8 cellular contexts compared by ENCODE assay signal in genomic region chr11:2700415-2701211, GRCh38. TPM values are rescaled to one million over a fixed set of nuclear protein-coding genes. Genes with fewer than 3 reads are reported as not detected.
DNase-seq lines count a peak whose midpoint lies in the region; ATAC-seq and TF ChIP-seq lines count a peak whose summit lies in the region.

No MANE protein-coding gene starts in this region.

- H3K36me3 Mint-ChIP-seq in CD4-positive, CD25-positive, alpha-beta regulatory T cell = peaks cover 4% of the 10 kb centered on the region
- H3K36me3 Mint-ChIP-seq in activated CD8-positive, alpha-beta T cell treated with anti-CD3 and anti-CD28 coated beads, Interleukin-2, amount 10 ng/mL, durations not matched to agents 7 days and 5 days (ENCODE audit: low read depth) = peaks cover 2% of the 10 kb centered on the region
- H3K36me3 Mint-ChIP-seq in natural killer cell = no peaks in the 10 kb centered on the region

- no peaks in the 10 kb centered on the region for H3K36me3 ChIP-seq in CD4-positive, CD25-positive, alpha-beta regulatory T cell (ENCODE audit: control insufficient read depth, insufficient read depth, low read length)
- H3K36me3 ChIP-seq in KOPT-K1 (ENCODE audit: insufficient read depth, low read length) = no peaks in the 10 kb centered on the region
- H3K36me3 ChIP-seq in urinary bladder (ENCODE audit: insufficient read depth) = no peaks in the 10 kb centered on the region

- no peak for ATAC-seq in CD4-positive, CD25-positive, alpha-beta regulatory T cell (ENCODE audit: low read depth in 2 of 2)
- ATAC-seq in GM19324 (IDR thresholded peaks at IDR 0.05; ENCODE audit: low FRiP score, unreplicated experiment) (peak; percentile 27), natural killer cell (no peak), HG03139 (IDR thresholded peaks at IDR 0.05; ENCODE audit: unreplicated experiment) (no peak)
- ATAC-seq in activated CD8-positive, alpha-beta T cell treated with anti-CD3 and anti-CD28 coated beads, Interleukin-2, amount 10 ng/mL, durations not matched to agents 7 days and 5 days = peak; percentile 4

- POLR2A ChIA-PET in activated CD8-positive, alpha-beta T cell treated with anti-CD3 and anti-CD28 coated beads, Interleukin-2, amount 10 ng/mL, durations not matched to agents 7 days and 5 days (lab: Charles Lee) = interaction anchor here (0.6 to 1.0 kb wide), 3 partner anchors 14 to 1112 kb away, joined by 3 read pairs; no protein-coding TSS in a partner anchor

- peak overlapping the region in 2 of 3 donors; percentile 23 to 26 for H3K27ac Mint-ChIP-seq in CD4-positive, CD25-positive, alpha-beta regulatory T cell
- H3K27ac Mint-ChIP-seq in activated CD8-positive, alpha-beta T cell treated with anti-CD3 and anti-CD28 coated beads, Interleukin-2, amount 10 ng/mL, durations not matched to agents 7 days and 5 days = peak overlapping the region; percentile 61
- peak overlapping the region in 1 of 2 donors; percentile 84 for H3K27ac Mint-ChIP-seq in natural killer cell

- CTCF ChIA-PET in activated CD8-positive, alpha-beta T cell treated with anti-CD3 and anti-CD28 coated beads, Interleukin-2, amount 10 ng/mL, durations not matched to agents 7 days and 5 days (lab: Charles Lee) = interaction anchor here (1.1 kb wide), 1 partner anchor 187 kb away, joined by 3 read pairs; no protein-coding TSS in a partner anchor

- peaks cover 4% of the 10 kb centered on the region for H3K27me3 Mint-ChIP-seq in CD4-positive, CD25-positive, alpha-beta regulatory T cell
- H3K27me3 Mint-ChIP-seq in activated CD8-positive, alpha-beta T cell treated with anti-CD3 and anti-CD28 coated beads, Interleukin-2, amount 10 ng/mL, durations not matched to agents 7 days and 5 days (ENCODE audit: low read depth) = no peaks in the 10 kb centered on the region
- H3K27me3 Mint-ChIP-seq in natural killer cell (ENCODE audit: low read depth in 2 of 2) = peaks cover 0 to 13% of the 10 kb centered on the region in 2 donors

- peak overlapping the region; percentile 29 for H3K27ac ChIP-seq in CD4-positive, CD25-positive, alpha-beta regulatory T cell (ENCODE audit: insufficient read depth, low read length, poor library complexity, severe bottlenecking)
- H3K27ac ChIP-seq in KOPT-K1 (ENCODE audit: low read depth, low read length, poor library complexity, severe bottlenecking) (peak overlapping the region; percentile 57), urinary bladder (ENCODE audit: low read depth) (peak overlapping the region; percentile 63)

- peaks cover 11% of the 10 kb centered on the region for H3K4me1 ChIP-seq in CD4-positive, CD25-positive, alpha-beta regulatory T cell (ENCODE audit: control insufficient read depth, insufficient read depth, low read length, poor library complexity, severe bottlenecking)
- H3K4me1 ChIP-seq in urinary bladder (ENCODE audit: insufficient read depth) = no peaks in the 10 kb centered on the region

- WGBS in urinary bladder = 57% methylated on average over 52 of the region's 52 CpGs

- intact Hi-C loops in natural killer cell (cut with micrococcal nuclease) = no loop called here

- no peaks in the 10 kb centered on the region for H3K27me3 ChIP-seq in CD4-positive, CD25-positive, alpha-beta regulatory T cell (ENCODE audit: control insufficient read depth, insufficient read depth, low read length)

- peaks cover 0 to 14% (median 6%) of the 10 kb centered on the region in 4 donors for H3K4me1 Mint-ChIP-seq in CD4-positive, CD25-positive, alpha-beta regulatory T cell
- peaks cover 13% of the 10 kb centered on the region for H3K4me1 Mint-ChIP-seq in activated CD8-positive, alpha-beta T cell treated with anti-CD3 and anti-CD28 coated beads, Interleukin-2, amount 10 ng/mL, durations not matched to agents 7 days and 5 days (ENCODE audit: low read depth)
- peaks cover 0 to 11% of the 10 kb centered on the region in 2 donors for H3K4me1 Mint-ChIP-seq in natural killer cell

- H3K4me3 ChIP-seq in CD4-positive, CD25-positive, alpha-beta regulatory T cell (ENCODE audit: low read depth, low read length) = no peak overlapping the region
- H3K4me3 ChIP-seq in fibroblast of pulmonary artery (replicated peaks; ENCODE audit: low read depth, low read length) (peak overlapping the region; percentile 88), urinary bladder (ENCODE audit: low read depth, low read length) (peak overlapping the region; percentile 48)

- DNase-seq in CD4-positive, CD25-positive, alpha-beta regulatory T cell = peak in 2 of 3 donors; percentile 12 to 31
- peak; percentile 56 for DNase-seq in activated CD8-positive, alpha-beta T cell treated with anti-CD3 and anti-CD28 coated beads, Interleukin-2, amount 10 ng/mL, durations not matched to agents 7 days and 5 days
- DNase-seq in fibroblast of pulmonary artery (ENCODE audit: low read depth) = no peak
- no peak for DNase-seq in natural killer cell

- peaks cover 0 to 1% (median 0%) of the 10 kb centered on the region in 7 donors for H3K9me3 Mint-ChIP-seq in CD4-positive, CD25-positive, alpha-beta regulatory T cell
- H3K9me3 Mint-ChIP-seq in activated CD8-positive, alpha-beta T cell treated with anti-CD3 and anti-CD28 coated beads, Interleukin-2, amount 10 ng/mL, durations not matched to agents 7 days and 5 days (ENCODE audit: insufficient read depth) = no peaks in the 10 kb centered on the region
- no peaks in the 10 kb centered on the region for H3K9me3 Mint-ChIP-seq in natural killer cell

- no peak for TF ChIP-seq CTCF in fibroblast of pulmonary artery (IDR thresholded peaks at IDR 0.05; ENCODE audit: low read length, missing control alignments)
- no peak for TF ChIP-seq CTCF in natural killer cell (IDR thresholded peaks at IDR 0.05)

- H3K4me3 Mint-ChIP-seq in CD4-positive, CD25-positive, alpha-beta regulatory T cell = peak overlapping the region; percentile 68 to 85 (median 81)
- peak overlapping the region; percentile 78 for H3K4me3 Mint-ChIP-seq in activated CD8-positive, alpha-beta T cell treated with anti-CD3 and anti-CD28 coated beads, Interleukin-2, amount 10 ng/mL, durations not matched to agents 7 days and 5 days
- H3K4me3 Mint-ChIP-seq in natural killer cell = peak overlapping the region; percentile 83

- no peaks in the 10 kb centered on the region for H3K9me3 ChIP-seq in CD4-positive, CD25-positive, alpha-beta regulatory T cell (ENCODE audit: control insufficient read depth in 2 of 2, low read length in 2 of 2)
- H3K9me3 ChIP-seq in KOPT-K1 (ENCODE audit: insufficient read depth, low read length, poor library complexity, severe bottlenecking) = peaks cover 6% of the 10 kb centered on the region

RNA-seq across cellular contexts. Expression of gene KCNQ1OT1, which starts 0.8 kb away (rescaled TPM):
- total RNA-seq in CD4-positive, CD25-positive, alpha-beta regulatory T cell = 0.72 TPM
- polyA plus RNA-seq in CD4-positive, CD25-positive, alpha-beta regulatory T cell = under 1 TPM; 0.01 to 0.08 (median 0.06) TPM
- total RNA-seq in activated CD8-positive, alpha-beta T cell treated with anti-CD3 and anti-CD28 coated beads, Interleukin-2, amount 10 ng/mL, durations not matched to agents 7 days and 5 days = under 1 TPM; 0.24 to 0.26 TPM
- total RNA-seq in natural killer cell = under 1 TPM; 0.72 to 0.78 (median 0.75) TPM
- total RNA-seq in urinary bladder = 24.7 TPM
- 0.06 TPM for polyA plus RNA-seq in urinary bladder

Comparison
In these comparisons a context has a peak if more than half of its experiments do, and no peak if none do; other contexts are left out.
1. ATAC-seq: peak in GM19324 (single experiment) and activated CD8-positive, alpha-beta T cell treated with anti-CD3 and anti-CD28 coated beads, Interleukin-2, amount 10 ng/mL, durations not matched to agents 7 days and 5 days (single experiment); none in CD4-positive, CD25-positive, alpha-beta regulatory T cell (0 of 2), natural killer cell (0 of 3) and HG03139 (single experiment).
2. DNase-seq: peak in CD4-positive, CD25-positive, alpha-beta regulatory T cell (2 of 3) and activated CD8-positive, alpha-beta T cell treated with anti-CD3 and anti-CD28 coated beads, Interleukin-2, amount 10 ng/mL, durations not matched to agents 7 days and 5 days (single experiment); none in fibroblast of pulmonary artery (single experiment) and natural killer cell (single experiment).
3. RNA of gene KCNQ1OT1, which starts 0.8 kb away (total RNA-seq): 24.7 TPM in urinary bladder (single experiment); 0.72 to 0.78 TPM in natural killer cell, 0.72 TPM in CD4-positive, CD25-positive, alpha-beta regulatory T cell (single experiment) and 0.24 to 0.26 TPM in activated CD8-positive, alpha-beta T cell treated with anti-CD3 and anti-CD28 coated beads, Interleukin-2, amount 10 ng/mL, durations not matched to agents 7 days and 5 days; every median in the first group is over 10 times any median in the second.
4. Peak in every context shown above with its lines, with median percentiles within 50 percentile points of each other: H3K27ac ChIP-seq and H3K4me3 Mint-ChIP-seq.